1 cellular context compared by ENCODE assay signal in the genomic region with DNA sequence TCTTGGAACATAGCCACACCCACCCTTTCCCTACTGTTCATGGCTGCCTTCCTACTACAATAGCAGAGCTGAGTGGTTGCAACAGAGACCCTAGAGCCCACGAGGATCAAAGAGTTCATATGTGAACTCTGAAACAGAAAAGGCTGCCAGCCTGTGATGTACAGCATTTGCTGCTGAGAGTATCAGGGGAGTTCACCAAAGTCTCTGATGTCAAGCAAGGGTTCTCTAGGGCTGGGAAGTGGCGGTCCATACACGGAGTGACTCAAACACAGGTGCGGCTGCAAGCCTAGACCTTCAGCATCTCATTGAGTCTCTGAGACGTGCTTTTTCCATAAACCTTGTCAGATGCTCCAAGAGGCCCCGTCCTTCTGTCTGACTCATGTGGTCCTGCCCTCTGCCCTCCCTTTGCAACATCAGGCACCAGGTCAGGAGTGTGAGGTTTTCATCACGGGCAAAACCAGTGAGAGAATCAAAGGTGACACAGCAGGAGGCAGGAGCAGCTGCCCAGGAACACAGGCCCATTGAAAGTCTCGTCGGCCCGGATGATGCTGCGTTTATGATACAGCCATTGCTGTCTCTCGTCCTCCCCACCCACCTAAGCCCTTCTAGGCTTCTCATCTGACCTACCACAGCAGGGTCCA.
TF ChIP-seq lines count a peak whose summit lies in the region.

No MANE protein-coding gene starts in this region.

TF ChIP-seq in H1, 55 proteins besides CTCF, POLR2A, EP300 and RAD21 (continued from another document):
- no peak for TF ChIP-seq CHD1 (IDR thresholded peaks at IDR 0.05; ENCODE audit: low read depth, low read length)
- TF ChIP-seq SIN3A (conservative IDR thresholded peaks at IDR 0.05 in 1 of 2, IDR thresholded peaks at IDR 0.05 in 1 of 2; ENCODE audit: low read depth in 1 of 2, low read length in 2 of 2): no peak
- no peak for TF ChIP-seq KDM5A (IDR thresholded peaks at IDR 0.05; ENCODE audit: low read length)
